In genomic region chr12:93031028-93031427, GRCh38 we compare ENCODE assay signal across 20 cellular contexts.
DNase-seq lines count a peak whose midpoint lies in the region; ATAC-seq and TF ChIP-seq lines count a peak whose summit lies in the region.
"Had no signal": no experiment of that assay in that cellular context is flagged by ENCODE, and none has a peak within 500 bp of the region (broad histone marks: within the 10 kb centered on the region; RNA-seq: fewer than 3 reads in every experiment).

No MANE protein-coding gene starts in this region.

- H3K27ac ChIP-seq in left ventricle myocardium inferior (replicated peaks), result peak overlapping the region; percentile 85
- H3K27ac ChIP-seq: 22Rv1; A549; BLaER1 treated with 17β-estradiol and CSF1 and Interleukin-3, amounts not matched to agents 10 nM and 100 nM; C4-2B had no signal

- intact Hi-C loops in left ventricle myocardium inferior (cut with micrococcal nuclease) (no loop called here), Right ventricle myocardium superior (cut with DNase I) (no loop called here)

- no peaks in the 10 kb centered on the region for H3K36me3 Mint-ChIP-seq in activated T-helper 17 cell treated with anti-CD3 and anti-CD28 coated beads, Interleukin-2, amount 50 U/mL, for 72 hours (ENCODE audit: low read depth)
- H3K36me3 Mint-ChIP-seq in stimulated activated naive B cell treated with anti-CD40 and anti-IgM and Interleukin-4, amounts not matched to agents 10 μg/mL and 1 μg/mL and 100 μg/mL, for 72 hours, result no peaks in the 10 kb centered on the region
- H3K36me3 Mint-ChIP-seq: CD8-positive, alpha-beta T cell had no signal

- H3K27ac Mint-ChIP-seq in stimulated activated naive CD8-positive, alpha-beta T cell treated with anti-CD3 and anti-CD28 coated beads, Interleukin-15, amount 100 ng/mL, for 72 hours, result no peak overlapping the region
- H3K27ac Mint-ChIP-seq in activated T-helper 17 cell treated with anti-CD3 and anti-CD28 coated beads, Interleukin-2, amount 50 U/mL, for 72 hours, result no peak overlapping the region
- H3K27ac Mint-ChIP-seq in stimulated activated naive B cell treated with anti-CD40 and anti-IgM and Interleukin-4, amounts not matched to agents 10 μg/mL and 1 μg/mL and 100 μg/mL, for 72 hours, result no peak overlapping the region
- H3K27ac Mint-ChIP-seq: B cell; CD4-positive, alpha-beta T cell; CD8-positive, alpha-beta T cell had no signal

- no peaks in the 10 kb centered on the region for H3K36me3 ChIP-seq in left ventricle myocardium inferior
- H3K36me3 ChIP-seq: BLaER1 treated with 17β-estradiol and CSF1 and Interleukin-3, amounts not matched to agents 10 nM and 100 nM had no signal

- H3K9me3 ChIP-seq in left ventricle myocardium inferior (replicated peaks), result no peaks in the 10 kb centered on the region
- H3K9me3 ChIP-seq: A549; BLaER1 treated with 17β-estradiol and CSF1 and Interleukin-3, amounts not matched to agents 10 nM and 100 nM; Caco-2 had no signal

- peaks cover 24% of the 10 kb centered on the region for H3K27me3 Mint-ChIP-seq in stimulated activated naive CD8-positive, alpha-beta T cell treated with anti-CD3 and anti-CD28 coated beads, Interleukin-15, amount 100 ng/mL, for 72 hours
- peaks cover 13% of the 10 kb centered on the region for H3K27me3 Mint-ChIP-seq in activated T-helper 17 cell treated with anti-CD3 and anti-CD28 coated beads, Interleukin-2, amount 50 U/mL, for 72 hours
- peaks cover 6 to 11% of the 10 kb centered on the region in 2 donors for H3K27me3 Mint-ChIP-seq in stimulated activated naive B cell treated with anti-CD40 and anti-IgM and Interleukin-4, amounts not matched to agents 10 μg/mL and 1 μg/mL and 100 μg/mL, for 72 hours

- peaks cover 0 to 8% of the 10 kb centered on the region in 2 donors for H3K9me3 Mint-ChIP-seq in stimulated activated naive CD8-positive, alpha-beta T cell treated with anti-CD3 and anti-CD28 coated beads, Interleukin-15, amount 100 ng/mL, for 72 hours
- H3K9me3 Mint-ChIP-seq in activated T-helper 17 cell treated with anti-CD3 and anti-CD28 coated beads, Interleukin-2, amount 50 U/mL, for 72 hours, result no peaks in the 10 kb centered on the region
- H3K9me3 Mint-ChIP-seq in stimulated activated naive B cell treated with anti-CD40 and anti-IgM and Interleukin-4, amounts not matched to agents 10 μg/mL and 1 μg/mL and 100 μg/mL, for 72 hours, result no peaks in the 10 kb centered on the region
- H3K9me3 Mint-ChIP-seq: CD4-positive, alpha-beta T cell; CD8-positive, alpha-beta T cell had no signal

- peaks cover 51% of the 10 kb centered on the region for H3K4me1 ChIP-seq in left ventricle myocardium inferior
- H3K4me1 ChIP-seq: A549 had no signal

- TF ChIP-seq CTCF in left ventricle myocardium inferior (IDR thresholded peaks at IDR 0.05; ENCODE audit: borderline replicate concordance), result no peak

- no peak overlapping the region for H3K4me3 ChIP-seq in left ventricle myocardium inferior
- H3K4me3 ChIP-seq: A549; BLaER1 treated with 17β-estradiol and CSF1 and Interleukin-3, amounts not matched to agents 10 nM and 100 nM had no signal

- ATAC-seq in Right ventricle myocardium superior (ENCODE audit: poor library complexity) (no peak), HG02588 (IDR thresholded peaks at IDR 0.05; ENCODE audit: unreplicated experiment) (no peak)
- peak; percentile 40 for ATAC-seq in stimulated activated naive CD8-positive, alpha-beta T cell treated with anti-CD3 and anti-CD28 coated beads, Interleukin-15, Interleukin-2, amounts not matched to agents 100 U/mL and 50 U/mL, for 24 hours
- ATAC-seq in stimulated activated naive CD8-positive, alpha-beta T cell treated with anti-CD3 and anti-CD28 coated beads, Interleukin-15, amount 100 ng/mL, for 72 hours, result no peak
- ATAC-seq in activated T-helper 17 cell treated with anti-CD3 and anti-CD28 coated beads, Interleukin-2, amount 50 U/mL, for 72 hours (replicated peaks), result peak; percentile 19
- peak; percentile 41 to 56 for ATAC-seq in stimulated activated naive B cell treated with anti-CD40 and anti-IgM and Interleukin-4, amounts not matched to agents 10 μg/mL and 1 μg/mL and 100 μg/mL, for 72 hours (replicated peaks)
- ATAC-seq: A549; CD8-positive, alpha-beta T cell had no signal

- H3K4me3 Mint-ChIP-seq in stimulated activated naive CD8-positive, alpha-beta T cell treated with anti-CD3 and anti-CD28 coated beads, Interleukin-15, amount 100 ng/mL, for 72 hours, result no peak overlapping the region
- no peak overlapping the region for H3K4me3 Mint-ChIP-seq in activated T-helper 17 cell treated with anti-CD3 and anti-CD28 coated beads, Interleukin-2, amount 50 U/mL, for 72 hours
- no peak overlapping the region for H3K4me3 Mint-ChIP-seq in stimulated activated naive B cell treated with anti-CD40 and anti-IgM and Interleukin-4, amounts not matched to agents 10 μg/mL and 1 μg/mL and 100 μg/mL, for 72 hours
- H3K4me3 Mint-ChIP-seq: B cell; CD4-positive, alpha-beta T cell; CD8-positive, alpha-beta T cell had no signal

- DNase-seq in left ventricle myocardium inferior (no peak), Right ventricle myocardium superior (no peak), NCI-H2029 (lab: John Stamatoyannopoulos, UW) (no peak)
- DNase-seq in stimulated activated naive CD8-positive, alpha-beta T cell treated with anti-CD3 and anti-CD28 coated beads, Interleukin-15, Interleukin-2, amounts not matched to agents 100 U/mL and 50 U/mL, for 24 hours, result no peak
- no peak for DNase-seq in stimulated activated naive CD8-positive, alpha-beta T cell treated with anti-CD3 and anti-CD28 coated beads, Interleukin-15, amount 100 ng/mL, for 72 hours
- no peak for DNase-seq in stimulated activated naive B cell treated with anti-CD40 and anti-IgM and Interleukin-4, amounts not matched to agents 10 μg/mL and 1 μg/mL and 100 μg/mL, for 72 hours
- DNase-seq: AML-193; Caco-2; Calu3; CD4-positive, alpha-beta T cell; CD8-positive, alpha-beta T cell; DMS79 treated with DMSO at 0.1 percent for 48 hours; GF-D8 had no signal

- H3K27me3 ChIP-seq in left ventricle myocardium inferior (ENCODE audit: low read depth), result no peaks in the 10 kb centered on the region
- H3K27me3 ChIP-seq: BLaER1 treated with 17β-estradiol and CSF1 and Interleukin-3, amounts not matched to agents 10 nM and 100 nM had no signal

- H3K4me1 Mint-ChIP-seq in stimulated activated naive CD8-positive, alpha-beta T cell treated with anti-CD3 and anti-CD28 coated beads, Interleukin-15, amount 100 ng/mL, for 72 hours, result no peaks in the 10 kb centered on the region
- no peaks in the 10 kb centered on the region for H3K4me1 Mint-ChIP-seq in activated T-helper 17 cell treated with anti-CD3 and anti-CD28 coated beads, Interleukin-2, amount 50 U/mL, for 72 hours
- H3K4me1 Mint-ChIP-seq in stimulated activated naive B cell treated with anti-CD40 and anti-IgM and Interleukin-4, amounts not matched to agents 10 μg/mL and 1 μg/mL and 100 μg/mL, for 72 hours, result peaks cover 0 to 2% of the 10 kb centered on the region in 2 donors
- H3K4me1 Mint-ChIP-seq: B cell had no signal

Comparison
In these comparisons a context has a peak if more than half of its experiments do, and no peak if none do; other contexts are left out.
1. ATAC-seq: peak in stimulated activated naive CD8-positive, alpha-beta T cell treated with anti-CD3 and anti-CD28 coated beads, Interleukin-15, Interleukin-2, amounts not matched to agents 100 U/mL and 50 U/mL, for 24 hours (single experiment), activated T-helper 17 cell treated with anti-CD3 and anti-CD28 coated beads, Interleukin-2, amount 50 U/mL, for 72 hours (single experiment) and stimulated activated naive B cell treated with anti-CD40 and anti-IgM and Interleukin-4, amounts not matched to agents 10 μg/mL and 1 μg/mL and 100 μg/mL, for 72 hours (2 of 2); none in Right ventricle myocardium superior (single experiment), stimulated activated naive CD8-positive, alpha-beta T cell treated with anti-CD3 and anti-CD28 coated beads, Interleukin-15, amount 100 ng/mL, for 72 hours (single experiment) and HG02588 (single experiment).